ENCODE assay signal across 19 cellular contexts in the genomic region with DNA sequence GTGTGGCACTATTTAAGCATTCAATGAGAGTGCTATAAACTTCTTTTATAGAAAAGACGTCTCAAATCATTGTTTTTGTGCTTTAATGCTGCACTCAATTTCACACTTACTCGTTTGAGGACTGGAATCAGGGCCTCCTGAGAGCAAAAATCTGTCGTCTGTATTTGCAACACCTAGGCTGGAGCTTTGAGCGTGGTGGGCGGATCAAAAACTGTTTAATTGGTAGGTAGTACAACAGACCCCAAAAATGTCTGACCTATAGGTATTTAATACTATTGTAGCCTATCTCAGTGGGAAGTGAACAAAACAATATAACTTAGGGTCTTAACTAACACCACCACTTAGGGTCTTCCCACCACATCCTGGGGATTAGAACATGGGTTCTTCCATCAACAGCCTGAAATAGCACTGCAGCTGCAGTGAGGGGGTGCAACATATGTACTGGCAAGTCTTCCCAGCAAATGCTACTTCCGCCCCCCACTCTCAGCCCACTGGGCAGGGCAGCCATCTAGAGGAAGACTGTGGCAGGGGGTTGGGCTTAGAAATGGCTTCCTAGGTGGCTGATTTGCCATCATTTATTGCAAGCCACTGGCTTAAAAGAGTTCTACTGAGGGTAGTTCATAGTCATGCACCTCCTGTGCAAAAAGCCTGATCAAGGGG. TPM values are rescaled to one million over a fixed set of nuclear protein-coding genes. Genes with fewer than 3 reads are reported as not detected.
DNase-seq lines count a peak whose midpoint lies in the region; ATAC-seq and TF ChIP-seq lines count a peak whose summit lies in the region.
"Had no signal": no experiment of that assay in that cellular context is flagged by ENCODE, and none has a peak within 500 bp of the region (broad histone marks: within the 10 kb centered on the region; RNA-seq: fewer than 3 reads in every experiment).

No MANE protein-coding gene starts in this region.

- no peak overlapping the region for H3K27ac ChIP-seq in CD4-positive, alpha-beta T cell (ENCODE audit: low read depth, low read length)
- H3K27ac ChIP-seq in naive thymus-derived CD4-positive, alpha-beta T cell (ENCODE audit: low read depth, low read length), result no peak overlapping the region

- no peak overlapping the region for H3K4me3 ChIP-seq in naive thymus-derived CD4-positive, alpha-beta T cell (ENCODE audit: low read length)
- H3K4me3 ChIP-seq: body of pancreas, prostate gland, tibial nerve had no signal

- H3K4me1 ChIP-seq in naive thymus-derived CD4-positive, alpha-beta T cell (ENCODE audit: control insufficient read depth in 2 of 2, insufficient read depth in 2 of 2, low read length in 2 of 2), result peaks cover 9 to 20% of the 10 kb centered on the region in 2 donors

- CTCF ChIA-PET in CD4-positive, alpha-beta T cell (lab: Charles Lee), result interaction anchor here (1.2 to 1.8 kb wide), 2 partner anchors 24 to 69 kb away, joined by 4 to 5 read pairs; no protein-coding TSS in a partner anchor
- CTCF ChIA-PET in WTC11 (lab: Charles Lee), result interaction anchor here (1.2 to 1.5 kb wide), 3 partner anchors 24 to 163 kb away, joined by 3 to 4 read pairs (median 3); no protein-coding TSS in a partner anchor
- CTCF ChIA-PET in naive thymus-derived CD4-positive, alpha-beta T cell (lab: Charles Lee), result interaction anchor here (1.4 to 1.6 kb wide), 2 partner anchors 22 to 23 kb away, joined by 3 to 4 read pairs; no protein-coding TSS in a partner anchor

- H3K9me3 ChIP-seq in CD4-positive, alpha-beta T cell (ENCODE audit: control insufficient read depth, low read length), result no peaks in the 10 kb centered on the region
- no peaks in the 10 kb centered on the region for H3K9me3 ChIP-seq in naive thymus-derived CD4-positive, alpha-beta T cell (ENCODE audit: control insufficient read depth in 2 of 3, low read length in 3 of 3)
- H3K9me3 ChIP-seq: body of pancreas, prostate gland, tibial nerve had no signal

- intact Hi-C loops in CD4-positive, alpha-beta T cell (cut with DNase I, micrococcal nuclease), result loop anchor here (5.0 to 10.0 kb wide), 4 partner anchors 48 to 148 kb away; a partner anchor contains a TSS
- intact Hi-C loops in naive thymus-derived CD4-positive, alpha-beta T cell (cut with micrococcal nuclease), result loop anchor here (5.0 kb wide), 2 partner anchors 48 to 103 kb away; a partner anchor contains a TSS

- no peak for ATAC-seq in CD4-positive, alpha-beta T cell (ENCODE audit: poor library complexity)
- no peak; the same call in 1 of the 2 replicates for ATAC-seq in WTC11
- peak; percentile 13 for ATAC-seq in naive thymus-derived CD4-positive, alpha-beta T cell
- ATAC-seq: body of pancreas had no signal

- POLR2A ChIA-PET in CD4-positive, alpha-beta T cell (lab: Charles Lee), result interaction anchor here (1.0 to 2.0 kb wide), 5 partner anchors 19 to 73 kb away, joined by 3 to 6 read pairs (median 4); no protein-coding TSS in a partner anchor
- POLR2A ChIA-PET in WTC11 (lab: Charles Lee), result no interaction called here
- POLR2A ChIA-PET in naive thymus-derived CD4-positive, alpha-beta T cell (lab: Charles Lee), result interaction anchor here (0.7 to 3.0 kb wide), 3 partner anchors 23 to 142 kb away, joined by 3 to 16 read pairs (median 3); no protein-coding TSS in a partner anchor

- H3K4me1 Mint-ChIP-seq in CD4-positive, alpha-beta T cell (ENCODE audit: low read depth), result peaks cover 51% of the 10 kb centered on the region
- peaks cover 11% of the 10 kb centered on the region for H3K4me1 Mint-ChIP-seq in WTC11
- peaks cover 24 to 58% (median 35%) of the 10 kb centered on the region in 7 donors for H3K4me1 Mint-ChIP-seq in naive thymus-derived CD4-positive, alpha-beta T cell
- H3K4me1 Mint-ChIP-seq: neural crest cell had no signal

- no peaks in the 10 kb centered on the region for H3K9me3 Mint-ChIP-seq in CD4-positive, alpha-beta T cell
- no peaks in the 10 kb centered on the region for H3K9me3 Mint-ChIP-seq in WTC11
- H3K9me3 Mint-ChIP-seq in naive thymus-derived CD4-positive, alpha-beta T cell, result no peaks in the 10 kb centered on the region
- H3K9me3 Mint-ChIP-seq: endodermal cell, neural crest cell had no signal

- peak overlapping the region; percentile 65 for H3K27ac Mint-ChIP-seq in CD4-positive, alpha-beta T cell
- peak overlapping the region; percentile 66; the same call in 1 of the 2 replicates for H3K27ac Mint-ChIP-seq in WTC11
- H3K27ac Mint-ChIP-seq in naive thymus-derived CD4-positive, alpha-beta T cell, result peak overlapping the region in 8 of 9 donors; percentile 22 to 72 (median 54)
- H3K27ac Mint-ChIP-seq: endodermal cell had no signal

- peak; percentile 39 for DNase-seq in Ammon's horn (ENCODE audit: low spot score)
- DNase-seq in CD4-positive, alpha-beta T cell, result peak in 1 of 10 experiments; percentile 31
- DNase-seq in WTC11 (ENCODE audit: low spot score), result no peak
- DNase-seq in naive thymus-derived CD4-positive, alpha-beta T cell, result no peak
- DNase-seq in iPS-NIHi7 (ENCODE audit: extremely low spot score), result no peak
- DNase-seq in H4 (ENCODE audit: low spot score), result no peak
- DNase-seq in NCI-H2171 (lab: John Stamatoyannopoulos, UW), result no peak
- DNase-seq: activated CD4-positive, alpha-beta T cell treated with anti-CD3 and anti-CD28 coated beads, Interleukin-2, amount 50 U/mL, for 4 hours; activated T-cell treated with anti-CD3 and anti-CD28 coated beads, Interleukin-2, amount 50 U/mL, for 48 hours; endodermal cell; NCI-H1417; NCI-H510A treated with DMSO at 0.1 percent for 48 hours; RPMI8226; stimulated activated CD4-positive, alpha-beta T cell treated with anti-CD3 and anti-CD28 coated beads, Interleukin-2, amount 100 ng/mL, for 24 hours; stimulated activated naive CD4-positive, alpha-beta T cell had no signal

- H3K4me3 Mint-ChIP-seq in CD4-positive, alpha-beta T cell, result no peak overlapping the region
- no peak overlapping the region for H3K4me3 Mint-ChIP-seq in WTC11
- H3K4me3 Mint-ChIP-seq in naive thymus-derived CD4-positive, alpha-beta T cell, result no peak overlapping the region
- H3K4me3 Mint-ChIP-seq: endodermal cell, neural crest cell had no signal

- peaks cover 13 to 44% (median 19%) of the 10 kb centered on the region in 3 experiments for H3K36me3 ChIP-seq in naive thymus-derived CD4-positive, alpha-beta T cell (ENCODE audit: control insufficient read depth in 2 of 3, insufficient read depth in 3 of 3, low read length in 3 of 3)

- peaks cover 68% of the 10 kb centered on the region for H3K36me3 Mint-ChIP-seq in CD4-positive, alpha-beta T cell (ENCODE audit: low read depth)
- peaks cover 3% of the 10 kb centered on the region for H3K36me3 Mint-ChIP-seq in WTC11
- peaks cover 3 to 17% (median 8%) of the 10 kb centered on the region in 5 donors for H3K36me3 Mint-ChIP-seq in naive thymus-derived CD4-positive, alpha-beta T cell

- H3K27me3 ChIP-seq in CD4-positive, alpha-beta T cell (ENCODE audit: control insufficient read depth, insufficient read depth, low read length), result no peaks in the 10 kb centered on the region
- H3K27me3 ChIP-seq in naive thymus-derived CD4-positive, alpha-beta T cell (ENCODE audit: control insufficient read depth in 2 of 2, insufficient read depth in 2 of 2, low read length in 2 of 2), result no peaks in the 10 kb centered on the region
- H3K27me3 ChIP-seq: body of pancreas, tibial nerve had no signal

- TF ChIP-seq CTCF in CD4-positive, alpha-beta T cell (IDR thresholded peaks at IDR 0.05), result no peak
- no peak for TF ChIP-seq CTCF in WTC11 (IDR thresholded peaks at IDR 0.05)

- no peaks in the 10 kb centered on the region for H3K27me3 Mint-ChIP-seq in CD4-positive, alpha-beta T cell
- no peaks in the 10 kb centered on the region; the same call in 1 of the 2 replicates for H3K27me3 Mint-ChIP-seq in WTC11 (ENCODE audit: low read depth)
- H3K27me3 Mint-ChIP-seq in naive thymus-derived CD4-positive, alpha-beta T cell, result no peaks in the 10 kb centered on the region

TF ChIP-seq in WTC11, 78 proteins besides CTCF, POLR2A, EP300 and RAD21 (continues in another document):
- no peak for TF ChIP-seq ZNF232 (CRISPR knock-in tag; IDR thresholded peaks at IDR 0.05)
- TF ChIP-seq, protein P1, sequence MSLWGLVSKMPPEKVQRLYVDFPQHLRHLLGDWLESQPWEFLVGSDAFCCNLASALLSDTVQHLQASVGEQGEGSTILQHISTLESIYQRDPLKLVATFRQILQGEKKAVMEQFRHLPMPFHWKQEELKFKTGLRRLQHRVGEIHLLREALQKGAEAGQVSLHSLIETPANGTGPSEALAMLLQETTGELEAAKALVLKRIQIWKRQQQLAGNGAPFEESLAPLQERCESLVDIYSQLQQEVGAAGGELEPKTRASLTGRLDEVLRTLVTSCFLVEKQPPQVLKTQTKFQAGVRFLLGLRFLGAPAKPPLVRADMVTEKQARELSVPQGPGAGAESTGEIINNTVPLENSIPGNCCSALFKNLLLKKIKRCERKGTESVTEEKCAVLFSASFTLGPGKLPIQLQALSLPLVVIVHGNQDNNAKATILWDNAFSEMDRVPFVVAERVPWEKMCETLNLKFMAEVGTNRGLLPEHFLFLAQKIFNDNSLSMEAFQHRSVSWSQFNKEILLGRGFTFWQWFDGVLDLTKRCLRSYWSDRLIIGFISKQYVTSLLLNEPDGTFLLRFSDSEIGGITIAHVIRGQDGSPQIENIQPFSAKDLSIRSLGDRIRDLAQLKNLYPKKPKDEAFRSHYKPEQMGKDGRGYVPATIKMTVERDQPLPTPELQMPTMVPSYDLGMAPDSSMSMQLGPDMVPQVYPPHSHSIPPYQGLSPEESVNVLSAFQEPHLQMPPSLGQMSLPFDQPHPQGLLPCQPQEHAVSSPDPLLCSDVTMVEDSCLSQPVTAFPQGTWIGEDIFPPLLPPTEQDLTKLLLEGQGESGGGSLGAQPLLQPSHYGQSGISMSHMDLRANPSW (CRISPR knock-in tag; conservative IDR thresholded peaks at IDR 0.05; ENCODE audit: low read depth), result no peak

RNA-seq across cellular contexts. Expression of a gene that starts 48.3 kb away (rescaled TPM):
- total RNA-seq in CD4-positive, alpha-beta T cell, result 100 to 1,000 TPM; 111 to 115 TPM
- total RNA-seq in WTC11 (2021), result 138 to 150 TPM (median 147 TPM) in 3 replicates
- total RNA-seq in naive thymus-derived CD4-positive, alpha-beta T cell, result 100 to 1,000 TPM; 121 to 216 (median 127) TPM
- 100 to 1,000 TPM; 109 to 165 TPM for polyA plus RNA-seq in naive thymus-derived CD4-positive, alpha-beta T cell
- total RNA-seq in H4 (2014; rRNA removed; shearing (Covaris generic)), result 41.5 and 55.6 TPM in 2 replicates
